In genomic region chr7:25180592-25180923, GRCh38 we compare ENCODE assay signal across 9 cellular contexts. TPM values are rescaled to one million over a fixed set of nuclear protein-coding genes. Genes with fewer than 3 reads are reported as not detected.
DNase-seq lines count a peak whose midpoint lies in the region; ATAC-seq and TF ChIP-seq lines count a peak whose summit lies in the region.
"Had no signal": no experiment of that assay in that cellular context is flagged by ENCODE, and none has a peak within 500 bp of the region (broad histone marks: within the 10 kb centered on the region; RNA-seq: fewer than 3 reads in every experiment).

No MANE protein-coding gene starts in this region.

- H3K27me3 Mint-ChIP-seq in activated CD8-positive, alpha-beta T cell treated with anti-CD3 and anti-CD28 coated beads for 36 hours = no peaks in the 10 kb centered on the region

- intact Hi-C loops in activated CD8-positive, alpha-beta T cell treated with anti-CD3 and anti-CD28 coated beads for 36 hours (cut with micrococcal nuclease) = no loop called here
- intact Hi-C loops in uterus (cut with DNase I; ENCODE audit: low total_unique reads) = no loop called here

- H3K4me1 ChIP-seq in liver (ENCODE audit: control insufficient read depth in 4 of 4, insufficient read depth in 4 of 4, low read length in 3 of 4) (peaks cover 0 to 10% (median 4%) of the 10 kb centered on the region in 4 donors), uterus (no peaks in the 10 kb centered on the region)

- ATAC-seq in GM18861 (IDR thresholded peaks at IDR 0.05; ENCODE audit: unreplicated experiment) = peak; percentile 29
- ATAC-seq in HG02943 (IDR thresholded peaks at IDR 0.05; ENCODE audit: low read depth, unreplicated experiment) = peak; percentile 34
- peak; percentile 40 for ATAC-seq in activated CD8-positive, alpha-beta T cell treated with anti-CD3 and anti-CD28 coated beads for 36 hours
- no peak for ATAC-seq in HG03108 (IDR thresholded peaks at IDR 0.05; ENCODE audit: unreplicated experiment)

- H3K9ac ChIP-seq in liver (ENCODE audit: low read depth in 1 of 2, low read length in 2 of 2) = peak overlapping the region in 1 of 2 donors; percentile 52

- peaks cover 0 to 2% (median 0%) of the 10 kb centered on the region in 4 donors for H3K36me3 ChIP-seq in liver (ENCODE audit: control insufficient read depth in 4 of 4, insufficient read depth in 3 of 4, low read depth in 1 of 4, low read length in 3 of 4)
- no peaks in the 10 kb centered on the region for H3K36me3 ChIP-seq in uterus

- H3K9me3 Mint-ChIP-seq in activated CD8-positive, alpha-beta T cell treated with anti-CD3 and anti-CD28 coated beads for 36 hours = no peaks in the 10 kb centered on the region

- peak overlapping the region; percentile 44 to 82 (median 67) for H3K4me3 ChIP-seq in liver (ENCODE audit: low read depth in 1 of 3, low read length in 3 of 3)
- peak overlapping the region; percentile 74 to 86 for H3K4me3 ChIP-seq in uterus

- TF ChIP-seq POLR2A in uterus (IDR thresholded peaks at IDR 0.05) = no peak

- no peaks in the 10 kb centered on the region for H3K27me3 ChIP-seq in liver (ENCODE audit: control insufficient read depth in 4 of 4, insufficient read depth in 4 of 4, low read length in 3 of 4)
- no peaks in the 10 kb centered on the region for H3K27me3 ChIP-seq in uterus

- peak overlapping the region; percentile 92 for H3K27ac Mint-ChIP-seq in activated CD8-positive, alpha-beta T cell treated with anti-CD3 and anti-CD28 coated beads for 36 hours

- H3K9me3 ChIP-seq in liver (ENCODE audit: control insufficient read depth in 4 of 4, low read length in 3 of 4) = no peaks in the 10 kb centered on the region
- no peaks in the 10 kb centered on the region for H3K9me3 ChIP-seq in uterus

- peaks cover 2% of the 10 kb centered on the region for H3K36me3 Mint-ChIP-seq in activated CD8-positive, alpha-beta T cell treated with anti-CD3 and anti-CD28 coated beads for 36 hours (ENCODE audit: low read depth)

- CTCF ChIA-PET in activated CD8-positive, alpha-beta T cell treated with anti-CD3 and anti-CD28 coated beads for 36 hours (lab: Charles Lee) = interaction anchor here (0.7 to 1.2 kb wide), 8 partner anchors 9 to 55 kb away, joined by 3 to 10 read pairs (median 5); partner anchors contain the start of gene CYCS

- no peak for TF ChIP-seq RAD21 in liver (IDR thresholded peaks at IDR 0.05)

- TF ChIP-seq CTCF in activated CD8-positive, alpha-beta T cell treated with anti-CD3 and anti-CD28 coated beads for 36 hours (IDR thresholded peaks at IDR 0.05) = no peak
- TF ChIP-seq CTCF in liver (IDR thresholded peaks at IDR 0.05; ENCODE audit: low read depth, low read length, missing input control) = no peak
- no peak for TF ChIP-seq CTCF in uterus (IDR thresholded peaks at IDR 0.05)

- H3K4me1 Mint-ChIP-seq in activated CD8-positive, alpha-beta T cell treated with anti-CD3 and anti-CD28 coated beads for 36 hours (ENCODE audit: low read depth) = peaks cover 14% of the 10 kb centered on the region

- H3K4me3 Mint-ChIP-seq in activated CD8-positive, alpha-beta T cell treated with anti-CD3 and anti-CD28 coated beads for 36 hours = peak overlapping the region; percentile 80

- 17% methylated on average over 6 of the region's 6 CpGs for WGBS in liver

- POLR2A ChIA-PET in activated CD8-positive, alpha-beta T cell treated with anti-CD3 and anti-CD28 coated beads for 36 hours (lab: Charles Lee) = interaction anchor here (1.5 kb wide), 1 partner anchor 55 kb away, joined by 4 read pairs; the partner anchor contains the start of gene CYCS

- DNase-seq in activated CD8-positive, alpha-beta T cell treated with anti-CD3 and anti-CD28 coated beads for 36 hours = no peak
- DNase-seq in uterus = no peak
- DNase-seq in NCI-H1105 treated with DMSO at 0.1 percent for 48 hours (lab: John Stamatoyannopoulos, UW) = no peak
- DNase-seq in NCI-H2029 treated with DMSO at 0.1 percent for 48 hours (lab: John Stamatoyannopoulos, UW) = no peak

- H3K27ac ChIP-seq in liver (ENCODE audit: low read depth in 1 of 2, low read length in 2 of 2) = no peak overlapping the region
- H3K27ac ChIP-seq in uterus = peak overlapping the region; percentile 90 to 91

TF ChIP-seq in liver, 16 proteins besides CTCF, POLR2A, EP300 and RAD21:
- TF ChIP-seq FOXA1 (IDR thresholded peaks at IDR 0.05) (no peak), ZBTB33 (IDR thresholded peaks at IDR 0.05) (no peak), MAX (IDR thresholded peaks at IDR 0.05) (no peak), RXRA (IDR thresholded peaks at IDR 0.05) (no peak), EGR1 (IDR thresholded peaks at IDR 0.05; ENCODE audit: low read depth in 2 of 2) (no peak), JUND (IDR thresholded peaks at IDR 0.05) (no peak)

RNA-seq across cellular contexts. Expression of gene NPVF, which starts 47.7 kb away (rescaled TPM):
- total RNA-seq in activated CD8-positive, alpha-beta T cell treated with anti-CD3 and anti-CD28 coated beads for 36 hours = not detected
- total RNA-seq in liver (not detected), uterus (not detected)
- polyA plus RNA-seq in liver = not detected
- total RNA-seq: temporal lobe had no signal

RNA-seq across cellular contexts. Expression of gene CYCS, which starts 55.5 kb away (rescaled TPM):
- 100 to 1,000 TPM; 266 TPM for total RNA-seq in activated CD8-positive, alpha-beta T cell treated with anti-CD3 and anti-CD28 coated beads for 36 hours
- total RNA-seq in liver (10 to 100 TPM; 23.1 to 24.3 TPM), uterus (10 to 100 TPM; 15.4 to 56.6 (median 29.1) TPM)
- 10 to 100 TPM; 60.6 to 74.3 TPM for polyA plus RNA-seq in liver

Comparison
In these comparisons a context has a peak if more than half of its experiments do, and no peak if none do; other contexts are left out.
1. H3K27ac ChIP-seq: peak in uterus (2 of 2); none in liver (0 of 2).
2. RNA of gene CYCS, which starts 55.5 kb away (total RNA-seq): 266 TPM in activated CD8-positive, alpha-beta T cell treated with anti-CD3 and anti-CD28 coated beads for 36 hours; 15.4 to 56.6 TPM in uterus and 23.1 to 24.3 TPM in liver; every median in the first group is over 4 times any median in the second.